Comparison of ENCODE assay signal across 8 cellular contexts in the genomic region with DNA sequence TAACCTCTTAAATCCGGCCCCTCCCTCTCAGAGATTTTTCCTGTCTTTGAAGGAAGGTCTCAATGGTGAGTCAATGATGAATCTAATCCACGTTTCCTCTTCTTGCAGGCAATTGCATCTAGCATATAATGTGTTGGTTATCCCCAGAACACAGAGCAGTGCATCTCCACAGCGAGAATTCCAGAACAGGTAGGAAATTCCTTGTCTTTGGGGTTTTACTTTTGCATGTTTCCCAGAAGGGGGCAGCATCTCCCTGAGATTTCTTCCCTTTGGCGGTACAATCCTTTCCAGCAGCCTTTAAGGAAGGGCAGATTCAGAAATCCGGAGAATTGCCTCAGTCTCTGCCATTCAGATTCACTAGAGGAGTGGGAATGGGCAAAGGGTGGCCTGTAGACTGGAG.
DNase-seq lines count a peak whose midpoint lies in the region; ATAC-seq and TF ChIP-seq lines count a peak whose summit lies in the region.

No MANE protein-coding gene starts in this region.

- H4K12ac ChIP-seq in trophoblast cell (ENCODE audit: low read depth, low read length) = no peak overlapping the region

- 22 to 24% methylated on average over 5 of the region's 5 CpGs for WGBS in GM23248 (ENCODE audit: low coverage in 1 of 2, low lambda C conversion rate in 2 of 2, missing lambda C conversion rate in 2 of 2), 2 experiments
- WGBS in trophoblast cell (ENCODE audit: extremely low coverage, insufficient coverage, insufficient read length) = no CpG with 5 or more reads among the region's 5 CpGs

- no peak overlapping the region for H4K8ac ChIP-seq in trophoblast cell (ENCODE audit: low read depth, low read length)

- no peak overlapping the region for H2AK5ac ChIP-seq in trophoblast cell (ENCODE audit: low read length)

- peaks cover 2% of the 10 kb centered on the region; the same call in 1 of the 2 replicates for H3F3A ChIP-seq in GM23248 (ENCODE audit: insufficient read depth)

- no peaks in the 10 kb centered on the region for H3K9me3 ChIP-seq in GM23248 (ENCODE audit: low read depth)
- no peaks in the 10 kb centered on the region for H3K9me3 ChIP-seq in Peyer's patch
- H3K9me3 ChIP-seq in trophoblast cell (ENCODE audit: insufficient read depth, low read depth, low read length) = no peaks in the 10 kb centered on the region

- H2AFZ ChIP-seq in GM23248 (peak overlapping the region; percentile 31; the same call in 1 of the 2 replicates), trophoblast cell (ENCODE audit: insufficient read depth, low read length, poor library complexity) (no peak overlapping the region)

- H3K9ac ChIP-seq in GM23248 (no peak overlapping the region), trophoblast cell (ENCODE audit: low read length) (no peak overlapping the region)

- H3K27ac ChIP-seq in GM23248 = no peak overlapping the region
- H3K27ac ChIP-seq in Peyer's patch = no peak overlapping the region
- no peak overlapping the region for H3K27ac ChIP-seq in trophoblast cell (ENCODE audit: low read depth, low read length)

- no peak overlapping the region for H3K14ac ChIP-seq in trophoblast cell (ENCODE audit: low read length)

- peaks cover 11% of the 10 kb centered on the region for H3K4me1 ChIP-seq in GM23248 (ENCODE audit: insufficient read depth)
- no peaks in the 10 kb centered on the region for H3K4me1 ChIP-seq in Peyer's patch
- peaks cover 4 to 6% of the 10 kb centered on the region in 2 experiments for H3K4me1 ChIP-seq in trophoblast cell (ENCODE audit: control insufficient read depth in 1 of 2, insufficient read depth in 2 of 2, low read length in 2 of 2)

- ATAC-seq in HG03175 (IDR thresholded peaks at IDR 0.05; ENCODE audit: unreplicated experiment) = no peak

- no peak overlapping the region for H2BK5ac ChIP-seq in trophoblast cell (ENCODE audit: low read depth, low read length, poor library complexity)

- no peak overlapping the region for H3K4me3 ChIP-seq in GM23248
- H3K4me3 ChIP-seq in Peyer's patch = no peak overlapping the region
- no peak overlapping the region for H3K4me3 ChIP-seq in trophoblast cell (ENCODE audit: low read depth, low read length)

- H3K79me2 ChIP-seq in GM23248 (ENCODE audit: insufficient read depth) = no peaks in the 10 kb centered on the region
- H3K79me2 ChIP-seq in trophoblast cell (ENCODE audit: control insufficient read depth, insufficient read depth, low read length, poor library complexity) = no peaks in the 10 kb centered on the region

- no peaks in the 10 kb centered on the region for H3K79me1 ChIP-seq in trophoblast cell (ENCODE audit: low read length)

- no peak overlapping the region for H3K18ac ChIP-seq in trophoblast cell (ENCODE audit: low read length)

- no peaks in the 10 kb centered on the region for H3K9me2 ChIP-seq in GM23248 (ENCODE audit: insufficient read depth)

- H3K36me3 ChIP-seq in GM23248 (ENCODE audit: low read depth) = no peaks in the 10 kb centered on the region
- H3K36me3 ChIP-seq in Peyer's patch = no peaks in the 10 kb centered on the region
- no peaks in the 10 kb centered on the region for H3K36me3 ChIP-seq in trophoblast cell (ENCODE audit: control insufficient read depth in 1 of 2, insufficient read depth in 2 of 2, low read length in 2 of 2)

- no peaks in the 10 kb centered on the region for H4K20me1 ChIP-seq in GM23248 (ENCODE audit: insufficient read depth)

- peak overlapping the region; percentile 20 for H3K4me2 ChIP-seq in GM23248 (ENCODE audit: unreplicated experiment)
- H3K4me2 ChIP-seq in trophoblast cell (ENCODE audit: low read length) = no peak overlapping the region

- H3K27me3 ChIP-seq in GM23248 (replicated peaks; ENCODE audit: insufficient read depth) (no peaks in the 10 kb centered on the region), Peyer's patch (no peaks in the 10 kb centered on the region), trophoblast cell (ENCODE audit: insufficient read depth, low read length) (no peaks in the 10 kb centered on the region)

- DNase-seq in ACHN = peak; percentile 63
- DNase-seq in GM23248 = peak; percentile 67
- peak in 1 of 3 donors; percentile 60 for DNase-seq in Peyer's patch
- peak; percentile 45 for DNase-seq in fibroblast of peridontal ligament (ENCODE audit: extremely low read depth)
- peak; percentile 15 to 53 for DNase-seq in trophoblast cell
- DNase-seq in NOMO-1 treated with dmso at 0.1 percent for 144 hours (lab: John Stamatoyannopoulos, UW; ENCODE audit: unreplicated experiment) = no peak
- no peak for DNase-seq in posterior vena cava (ENCODE audit: low spot score)

- no peak overlapping the region for H2BK120ac ChIP-seq in trophoblast cell (ENCODE audit: insufficient read depth, low read length, poor library complexity)

- intact Hi-C loops in posterior vena cava (cut with DNase I) = loop anchor here (5.0 to 10.0 kb wide), 2 partner anchors 273 to 601 kb away; no protein-coding TSS in a partner anchor

- TF ChIP-seq CTCF in Peyer's patch (IDR thresholded peaks at IDR 0.05) = peak in 4 of 6 experiments; percentile 30 to 79 (median 76)

- H2BK12ac ChIP-seq in trophoblast cell (ENCODE audit: low read length) = no peak overlapping the region

- in situ Hi-C loops in ACHN (cut with HindIII; ENCODE audit: low pct_ligation_motif_present, low pct_unique_long_range_greater_than_20kb, low sequenced_read_pairs) (no loop called here), GM23248 (cut with MboI) (loop anchor here (25.0 kb wide), 1 partner anchor 109 kb away; no protein-coding TSS in a partner anchor)

- H4K91ac ChIP-seq in trophoblast cell (ENCODE audit: low read depth, low read length) = no peak overlapping the region

- TF ChIP-seq POLR2A in Peyer's patch (IDR thresholded peaks at IDR 0.05) = no peak

- no peak overlapping the region for H3K23ac ChIP-seq in trophoblast cell (ENCODE audit: low read length)

- H3K4ac ChIP-seq in trophoblast cell (ENCODE audit: low read depth, low read length) = no peak overlapping the region

Comparison
In these comparisons a context has a peak if more than half of its experiments do, and no peak if none do; other contexts are left out.
1. DNase-seq: peak in ACHN (single experiment), GM23248 (single experiment), fibroblast of peridontal ligament (single experiment) and trophoblast cell (2 of 2); none in NOMO-1 treated with dmso at 0.1 percent for 144 hours (single experiment) and posterior vena cava (single experiment).